1 cellular context compared by ENCODE assay signal in the genomic region with DNA sequence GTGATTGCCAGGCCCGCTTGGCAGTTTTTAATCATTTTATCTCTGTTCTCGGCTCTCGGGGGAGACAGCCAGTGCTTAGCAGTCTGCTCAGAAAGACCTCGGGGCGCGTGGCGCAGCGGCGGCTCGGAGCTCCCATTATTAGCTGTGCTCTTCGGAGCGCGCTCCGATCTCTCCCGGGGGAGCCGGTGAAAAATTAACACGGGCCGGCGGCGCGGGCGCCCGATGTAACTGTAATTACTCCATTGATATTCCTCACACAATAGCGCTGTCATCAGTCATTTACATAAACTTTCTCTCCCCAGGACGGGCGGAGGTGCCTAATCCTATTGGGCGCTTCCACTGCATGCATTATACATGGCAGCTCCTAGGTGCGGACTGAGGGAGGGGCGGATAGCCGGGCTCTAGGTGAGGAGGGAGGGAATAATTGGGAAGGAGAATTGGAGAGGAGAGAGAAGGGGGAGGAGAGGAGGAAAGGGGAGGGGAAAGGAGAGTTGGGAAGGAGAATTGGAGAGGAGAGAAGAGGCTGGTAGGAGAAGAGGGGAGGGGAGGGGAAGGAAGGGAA.
A peak's percentile ranks its signal among the peaks of the same experiment; 100 is the strongest.
TF ChIP-seq lines count a peak whose summit lies in the region.

No MANE protein-coding gene starts in this region.

TF ChIP-seq in H1, 55 proteins besides CTCF, POLR2A, EP300 and RAD21 (continued from another document):
- 0 out of 2 replicates have a peak, but pooled peaks have one; percentile 48 for TF ChIP-seq SUZ12 (IDR thresholded peaks at IDR 0.05; ENCODE audit: low read length)
TF ChIP-seq in H1: peak in this region for 4.
